ENCODE assay signal across 1 cellular context in the genomic region with DNA sequence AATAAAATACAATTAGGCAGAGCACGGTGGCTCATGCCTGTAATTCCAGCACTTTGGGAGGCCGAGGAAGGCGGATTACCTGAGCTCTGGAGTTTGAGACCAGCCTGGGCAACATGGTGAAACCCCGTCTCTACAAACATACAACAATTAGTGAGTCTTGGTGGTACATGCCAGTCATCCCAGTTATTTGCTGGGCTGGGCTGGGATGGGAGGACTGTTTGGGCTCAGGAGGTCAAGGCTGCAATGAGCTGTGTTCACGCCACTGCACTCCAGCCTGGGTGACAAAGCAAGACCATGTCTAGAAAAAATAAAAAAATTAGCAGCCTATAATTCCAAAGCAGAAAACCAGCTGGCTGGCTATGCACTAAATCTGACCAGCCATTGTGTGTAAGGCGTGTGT.
A peak's percentile ranks its signal among the peaks of the same experiment; 100 is the strongest.
TF ChIP-seq lines count a peak whose summit lies in the region.

No MANE protein-coding gene starts in this region.

TF ChIP-seq in HepG2, 621 proteins besides CTCF, POLR2A, EP300 and RAD21 (continued from another document and continues in another):
- TF ChIP-seq, protein P1, sequence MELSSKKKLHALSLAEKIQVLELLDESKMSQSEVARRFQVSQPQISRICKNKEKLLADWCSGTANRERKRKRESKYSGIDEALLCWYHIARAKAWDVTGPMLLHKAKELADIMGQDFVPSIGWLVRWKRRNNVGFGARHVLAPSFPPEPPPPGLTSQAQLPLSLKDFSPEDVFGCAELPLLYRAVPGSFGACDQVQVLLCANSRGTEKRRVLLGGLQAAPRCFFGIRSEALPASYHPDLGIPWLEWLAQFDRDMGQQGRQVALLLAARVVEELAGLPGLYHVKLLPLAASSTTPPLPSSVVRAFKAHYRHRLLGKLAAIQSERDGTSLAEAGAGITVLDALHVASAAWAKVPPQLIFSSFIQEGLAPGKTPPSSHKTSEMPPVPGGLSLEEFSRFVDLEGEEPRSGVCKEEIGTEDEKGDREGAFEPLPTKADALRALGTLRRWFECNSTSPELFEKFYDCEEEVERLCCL (CRISPR knock-in tag; IDR thresholded peaks at IDR 0.05; ENCODE audit: borderline replicate concordance), result no peak
- TF ChIP-seq KDM4B (CRISPR knock-in tag; IDR thresholded peaks at IDR 0.05) (no peak), TRIM24 (CRISPR knock-in tag; IDR thresholded peaks at IDR 0.05) (no peak), FOXO1 (CRISPR knock-in tag; IDR thresholded peaks at IDR 0.05) (0 out of 2 replicates have a peak, but pooled peaks have one; percentile 20), ZKSCAN8 (CRISPR knock-in tag; IDR thresholded peaks at IDR 0.05; ENCODE audit: borderline replicate concordance) (no peak), ZNF331 (CRISPR knock-in tag; IDR thresholded peaks at IDR 0.05) (peak; percentile 89), HNRNPUL1 (IDR thresholded peaks at IDR 0.05; ENCODE audit: low read depth, low read length) (no peak), KDM2A (CRISPR knock-in tag; IDR thresholded peaks at IDR 0.05; ENCODE audit: borderline replicate concordance, low read depth) (peak; percentile 30; the same call in 1 of the 2 replicates), RFXAP (CRISPR knock-in tag; IDR thresholded peaks at IDR 0.05; ENCODE audit: borderline replicate concordance) (no peak), ZNF34 (CRISPR knock-in tag; IDR thresholded peaks at IDR 0.05; ENCODE audit: borderline replicate concordance) (no peak), TBX2 (CRISPR knock-in tag; IDR thresholded peaks at IDR 0.05; ENCODE audit: borderline replicate concordance) (peak; percentile 28; the same call in 1 of the 2 replicates), TMF1 (CRISPR knock-in tag; IDR thresholded peaks at IDR 0.05; ENCODE audit: low read depth) (no peak), NR2C2 (CRISPR knock-in tag; IDR thresholded peaks at IDR 0.05; ENCODE audit: borderline replicate concordance) (peak; percentile 42; the same call in 1 of the 2 replicates), NFATC3 (CRISPR knock-in tag; IDR thresholded peaks at IDR 0.05) (no peak), GATAD2A (CRISPR knock-in tag; IDR thresholded peaks at IDR 0.05) (0 out of 2 replicates have a peak, but pooled peaks have one; percentile 24), PHF8 (CRISPR knock-in tag; IDR thresholded peaks at IDR 0.05) (no peak), NR1H2 (CRISPR knock-in tag; IDR thresholded peaks at IDR 0.05; ENCODE audit: borderline replicate concordance, low read depth) (no peak), MXI1 (IDR thresholded peaks at IDR 0.05; ENCODE audit: borderline replicate concordance, low read depth, low read length) (no peak), TCF12 (IDR thresholded peaks at IDR 0.05) (no peak), TCF12 (CRISPR knock-in tag; IDR thresholded peaks at IDR 0.05) (no peak), ZNF260 (CRISPR knock-in tag; IDR thresholded peaks at IDR 0.05; ENCODE audit: borderline replicate concordance, low read depth) (no peak)
- TF ChIP-seq, protein P2, sequence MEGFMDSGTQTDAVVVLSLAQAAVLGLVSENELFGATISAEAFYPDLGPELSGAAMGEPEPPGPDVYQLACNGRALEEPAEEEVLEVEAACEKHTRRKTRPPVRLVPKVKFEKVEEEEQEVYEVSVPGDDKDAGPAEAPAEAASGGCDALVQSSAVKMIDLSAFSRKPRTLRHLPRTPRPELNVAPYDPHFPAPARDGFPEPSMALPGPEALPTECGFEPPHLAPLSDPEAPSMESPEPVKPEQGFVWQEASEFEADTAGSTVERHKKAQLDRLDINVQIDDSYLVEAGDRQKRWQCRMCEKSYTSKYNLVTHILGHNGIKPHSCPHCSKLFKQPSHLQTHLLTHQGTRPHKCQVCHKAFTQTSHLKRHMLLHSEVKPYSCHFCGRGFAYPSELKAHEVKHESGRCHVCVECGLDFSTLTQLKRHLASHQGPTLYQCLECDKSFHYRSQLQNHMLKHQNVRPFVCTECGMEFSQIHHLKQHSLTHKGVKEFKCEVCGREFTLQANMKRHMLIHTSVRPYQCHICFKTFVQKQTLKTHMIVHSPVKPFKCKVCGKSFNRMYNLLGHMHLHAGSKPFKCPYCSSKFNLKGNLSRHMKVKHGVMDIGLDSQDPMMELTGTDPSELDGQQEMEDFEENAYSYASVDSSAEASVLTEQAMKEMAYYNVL (CRISPR knock-in tag; IDR thresholded peaks at IDR 0.05; ENCODE audit: borderline replicate concordance), result 0 out of 2 replicates have a peak, but pooled peaks have one; percentile 30
- TF ChIP-seq, protein P3, sequence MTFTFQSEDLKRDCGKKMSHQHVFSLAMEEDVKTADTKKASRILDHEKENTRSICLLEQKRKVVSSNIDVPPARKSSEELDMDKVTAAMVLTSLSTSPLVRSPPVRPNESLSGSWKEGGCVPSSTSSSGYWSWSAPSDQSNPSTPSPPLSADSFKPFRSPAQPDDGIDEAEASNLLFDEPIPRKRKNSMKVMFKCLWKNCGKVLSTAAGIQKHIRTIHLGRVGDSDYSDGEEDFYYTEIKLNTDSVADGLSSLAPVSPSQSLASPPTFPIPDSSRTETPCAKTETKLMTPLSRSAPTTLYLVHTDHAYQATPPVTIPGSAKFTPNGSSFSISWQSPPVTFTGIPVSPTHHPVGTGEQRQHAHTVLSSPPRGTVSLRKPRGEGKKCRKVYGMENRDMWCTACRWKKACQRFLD (CRISPR knock-in tag; IDR thresholded peaks at IDR 0.05; ENCODE audit: borderline replicate concordance), result no peak
- TF ChIP-seq, protein P4, sequence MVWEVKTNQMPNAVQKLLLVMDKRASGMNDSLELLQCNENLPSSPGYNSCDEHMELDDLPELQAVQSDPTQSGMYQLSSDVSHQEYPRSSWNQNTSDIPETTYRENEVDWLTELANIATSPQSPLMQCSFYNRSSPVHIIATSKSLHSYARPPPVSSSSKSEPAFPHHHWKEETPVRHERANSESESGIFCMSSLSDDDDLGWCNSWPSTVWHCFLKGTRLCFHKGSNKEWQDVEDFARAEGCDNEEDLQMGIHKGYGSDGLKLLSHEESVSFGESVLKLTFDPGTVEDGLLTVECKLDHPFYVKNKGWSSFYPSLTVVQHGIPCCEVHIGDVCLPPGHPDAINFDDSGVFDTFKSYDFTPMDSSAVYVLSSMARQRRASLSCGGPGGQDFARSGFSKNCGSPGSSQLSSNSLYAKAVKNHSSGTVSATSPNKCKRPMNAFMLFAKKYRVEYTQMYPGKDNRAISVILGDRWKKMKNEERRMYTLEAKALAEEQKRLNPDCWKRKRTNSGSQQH (CRISPR knock-in tag; IDR thresholded peaks at IDR 0.05; ENCODE audit: low read depth), result no peak
- TF ChIP-seq, protein P5, sequence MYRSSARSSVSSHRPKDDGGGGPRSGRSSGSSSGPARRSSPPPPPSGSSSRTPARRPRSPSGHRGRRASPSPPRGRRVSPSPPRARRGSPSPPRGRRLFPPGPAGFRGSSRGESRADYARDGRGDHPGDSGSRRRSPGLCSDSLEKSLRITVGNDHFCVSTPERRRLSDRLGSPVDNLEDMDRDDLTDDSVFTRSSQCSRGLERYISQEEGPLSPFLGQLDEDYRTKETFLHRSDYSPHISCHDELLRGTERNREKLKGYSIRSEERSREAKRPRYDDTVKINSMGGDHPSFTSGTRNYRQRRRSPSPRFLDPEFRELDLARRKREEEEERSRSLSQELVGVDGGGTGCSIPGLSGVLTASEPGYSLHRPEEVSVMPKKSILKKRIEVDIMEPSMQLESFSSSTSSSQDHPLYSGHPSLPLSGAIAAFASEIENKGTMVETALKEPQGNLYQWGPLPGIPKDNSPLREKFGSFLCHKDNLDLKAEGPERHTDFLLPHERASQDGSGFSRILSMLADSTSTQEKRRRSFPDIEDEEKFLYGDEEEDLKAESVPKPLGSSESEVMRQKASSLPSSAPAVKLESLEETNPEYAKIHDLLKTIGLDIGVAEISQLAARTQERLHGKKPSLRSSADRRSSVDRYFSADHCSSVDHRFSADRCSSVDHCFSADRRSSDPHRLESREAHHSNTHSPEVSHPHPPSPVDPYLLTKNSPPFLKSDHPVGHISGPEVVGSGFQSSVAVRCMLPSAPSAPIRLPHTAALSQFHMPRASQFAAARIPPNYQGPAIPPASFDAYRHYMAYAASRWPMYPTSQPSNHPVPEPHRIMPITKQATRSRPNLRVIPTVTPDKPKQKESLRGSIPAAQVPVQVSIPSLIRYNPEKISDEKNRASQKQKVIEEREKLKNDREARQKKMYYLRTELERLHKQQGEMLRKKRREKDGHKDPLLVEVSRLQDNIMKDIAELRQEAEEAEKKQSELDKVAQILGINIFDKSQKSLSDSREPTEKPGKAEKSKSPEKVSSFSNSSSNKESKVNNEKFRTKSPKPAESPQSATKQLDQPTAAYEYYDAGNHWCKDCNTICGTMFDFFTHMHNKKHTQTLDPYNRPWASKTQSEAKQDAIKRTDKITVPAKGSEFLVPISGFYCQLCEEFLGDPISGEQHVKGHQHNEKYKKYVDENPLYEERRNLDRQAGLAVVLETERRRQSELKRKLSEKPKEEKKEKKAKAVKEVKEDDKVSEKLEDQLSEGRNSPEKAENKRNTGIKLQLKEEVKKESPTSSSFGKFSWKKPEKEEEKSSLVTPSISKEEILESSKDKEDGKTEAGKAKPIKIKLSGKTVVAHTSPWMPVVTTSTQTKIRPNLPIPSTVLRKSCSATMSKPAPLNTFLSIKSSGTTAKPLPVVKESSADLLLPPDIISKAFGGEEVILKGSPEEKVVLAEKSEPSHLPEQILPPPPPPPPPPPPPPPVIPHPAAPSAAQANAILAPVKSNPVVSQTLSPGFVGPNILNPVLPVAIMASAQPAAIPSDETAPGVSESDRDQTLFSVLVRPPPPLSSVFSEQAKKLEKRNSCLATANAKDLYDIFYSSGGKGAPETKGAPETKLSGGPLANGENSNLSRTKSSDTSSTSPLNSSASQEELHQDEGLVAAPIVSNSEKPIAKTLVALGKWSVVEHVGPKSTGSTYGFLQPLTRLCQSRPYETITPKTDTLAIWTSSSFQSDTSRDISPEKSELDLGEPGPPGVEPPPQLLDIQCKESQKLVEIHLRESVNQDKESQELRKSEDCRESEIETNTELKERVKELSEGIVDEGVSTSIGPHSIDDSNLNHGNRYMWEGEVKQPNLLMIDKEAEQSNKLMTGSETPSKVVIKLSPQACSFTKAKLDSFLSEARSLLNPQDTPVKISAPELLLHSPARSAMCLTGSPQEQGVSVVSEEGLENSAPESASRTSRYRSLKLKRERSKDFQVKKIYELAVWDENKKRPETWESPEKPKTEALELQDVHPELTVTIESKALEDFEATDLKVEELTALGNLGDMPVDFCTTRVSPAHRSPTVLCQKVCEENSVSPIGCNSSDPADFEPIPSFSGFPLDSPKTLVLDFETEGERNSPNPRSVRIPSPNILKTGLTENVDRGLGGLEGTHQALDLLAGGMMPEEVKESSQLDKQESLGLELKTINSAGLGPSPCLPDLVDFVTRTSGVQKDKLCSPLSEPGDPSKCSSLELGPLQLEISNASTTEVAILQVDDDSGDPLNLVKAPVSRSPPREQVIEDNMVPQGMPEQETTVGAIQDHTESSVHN (CRISPR knock-in tag; IDR thresholded peaks at IDR 0.05), result no peak
- TF ChIP-seq, protein P6, sequence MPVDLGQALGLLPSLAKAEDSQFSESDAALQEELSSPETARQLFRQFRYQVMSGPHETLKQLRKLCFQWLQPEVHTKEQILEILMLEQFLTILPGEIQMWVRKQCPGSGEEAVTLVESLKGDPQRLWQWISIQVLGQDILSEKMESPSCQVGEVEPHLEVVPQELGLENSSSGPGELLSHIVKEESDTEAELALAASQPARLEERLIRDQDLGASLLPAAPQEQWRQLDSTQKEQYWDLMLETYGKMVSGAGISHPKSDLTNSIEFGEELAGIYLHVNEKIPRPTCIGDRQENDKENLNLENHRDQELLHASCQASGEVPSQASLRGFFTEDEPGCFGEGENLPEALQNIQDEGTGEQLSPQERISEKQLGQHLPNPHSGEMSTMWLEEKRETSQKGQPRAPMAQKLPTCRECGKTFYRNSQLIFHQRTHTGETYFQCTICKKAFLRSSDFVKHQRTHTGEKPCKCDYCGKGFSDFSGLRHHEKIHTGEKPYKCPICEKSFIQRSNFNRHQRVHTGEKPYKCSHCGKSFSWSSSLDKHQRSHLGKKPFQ (CRISPR knock-in tag; IDR thresholded peaks at IDR 0.05; ENCODE audit: insufficient replicate concordance), result no peak
- TF ChIP-seq, protein P7, sequence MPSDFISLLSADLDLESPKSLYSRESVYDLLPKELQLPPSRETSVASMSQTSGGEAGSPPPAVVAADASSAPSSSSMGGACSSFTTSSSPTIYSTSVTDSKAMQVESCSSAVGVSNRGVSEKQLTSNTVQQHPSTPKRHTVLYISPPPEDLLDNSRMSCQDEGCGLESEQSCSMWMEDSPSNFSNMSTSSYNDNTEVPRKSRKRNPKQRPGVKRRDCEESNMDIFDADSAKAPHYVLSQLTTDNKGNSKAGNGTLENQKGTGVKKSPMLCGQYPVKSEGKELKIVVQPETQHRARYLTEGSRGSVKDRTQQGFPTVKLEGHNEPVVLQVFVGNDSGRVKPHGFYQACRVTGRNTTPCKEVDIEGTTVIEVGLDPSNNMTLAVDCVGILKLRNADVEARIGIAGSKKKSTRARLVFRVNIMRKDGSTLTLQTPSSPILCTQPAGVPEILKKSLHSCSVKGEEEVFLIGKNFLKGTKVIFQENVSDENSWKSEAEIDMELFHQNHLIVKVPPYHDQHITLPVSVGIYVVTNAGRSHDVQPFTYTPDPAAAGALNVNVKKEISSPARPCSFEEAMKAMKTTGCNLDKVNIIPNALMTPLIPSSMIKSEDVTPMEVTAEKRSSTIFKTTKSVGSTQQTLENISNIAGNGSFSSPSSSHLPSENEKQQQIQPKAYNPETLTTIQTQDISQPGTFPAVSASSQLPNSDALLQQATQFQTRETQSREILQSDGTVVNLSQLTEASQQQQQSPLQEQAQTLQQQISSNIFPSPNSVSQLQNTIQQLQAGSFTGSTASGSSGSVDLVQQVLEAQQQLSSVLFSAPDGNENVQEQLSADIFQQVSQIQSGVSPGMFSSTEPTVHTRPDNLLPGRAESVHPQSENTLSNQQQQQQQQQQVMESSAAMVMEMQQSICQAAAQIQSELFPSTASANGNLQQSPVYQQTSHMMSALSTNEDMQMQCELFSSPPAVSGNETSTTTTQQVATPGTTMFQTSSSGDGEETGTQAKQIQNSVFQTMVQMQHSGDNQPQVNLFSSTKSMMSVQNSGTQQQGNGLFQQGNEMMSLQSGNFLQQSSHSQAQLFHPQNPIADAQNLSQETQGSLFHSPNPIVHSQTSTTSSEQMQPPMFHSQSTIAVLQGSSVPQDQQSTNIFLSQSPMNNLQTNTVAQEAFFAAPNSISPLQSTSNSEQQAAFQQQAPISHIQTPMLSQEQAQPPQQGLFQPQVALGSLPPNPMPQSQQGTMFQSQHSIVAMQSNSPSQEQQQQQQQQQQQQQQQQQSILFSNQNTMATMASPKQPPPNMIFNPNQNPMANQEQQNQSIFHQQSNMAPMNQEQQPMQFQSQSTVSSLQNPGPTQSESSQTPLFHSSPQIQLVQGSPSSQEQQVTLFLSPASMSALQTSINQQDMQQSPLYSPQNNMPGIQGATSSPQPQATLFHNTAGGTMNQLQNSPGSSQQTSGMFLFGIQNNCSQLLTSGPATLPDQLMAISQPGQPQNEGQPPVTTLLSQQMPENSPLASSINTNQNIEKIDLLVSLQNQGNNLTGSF (CRISPR knock-in tag; IDR thresholded peaks at IDR 0.05), result no peak
- TF ChIP-seq, protein P8, sequence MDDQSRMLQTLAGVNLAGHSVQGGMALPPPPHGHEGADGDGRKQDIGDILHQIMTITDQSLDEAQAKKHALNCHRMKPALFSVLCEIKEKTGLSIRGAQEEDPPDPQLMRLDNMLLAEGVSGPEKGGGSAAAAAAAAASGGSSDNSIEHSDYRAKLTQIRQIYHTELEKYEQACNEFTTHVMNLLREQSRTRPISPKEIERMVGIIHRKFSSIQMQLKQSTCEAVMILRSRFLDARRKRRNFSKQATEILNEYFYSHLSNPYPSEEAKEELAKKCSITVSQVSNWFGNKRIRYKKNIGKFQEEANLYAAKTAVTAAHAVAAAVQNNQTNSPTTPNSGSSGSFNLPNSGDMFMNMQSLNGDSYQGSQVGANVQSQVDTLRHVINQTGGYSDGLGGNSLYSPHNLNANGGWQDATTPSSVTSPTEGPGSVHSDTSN (CRISPR knock-in tag; IDR thresholded peaks at IDR 0.05; ENCODE audit: borderline replicate concordance), result no peak
